ENCODE assay signal across 2 cellular contexts in genomic region chr5:87541033-87541432, GRCh38.
TF ChIP-seq lines count a peak whose summit lies in the region.

No MANE protein-coding gene starts in this region.

TF ChIP-seq in H1, 55 proteins besides CTCF, POLR2A, EP300 and RAD21 (continued from another document):
- TF ChIP-seq ATF2 (IDR thresholded peaks at IDR 0.05; ENCODE audit: low read length) (no peak), TEAD4 (IDR thresholded peaks at IDR 0.05; ENCODE audit: low read depth, low read length) (no peak), USF2 (IDR thresholded peaks at IDR 0.05; ENCODE audit: low read length) (no peak), BACH1 (IDR thresholded peaks at IDR 0.05; ENCODE audit: low read length) (no peak), SP4 (IDR thresholded peaks at IDR 0.05; ENCODE audit: low read length) (no peak), NRF1 (IDR thresholded peaks at IDR 0.05; ENCODE audit: low read depth, low read length) (no peak)

TF ChIP-seq in neural cell, 6 proteins besides CTCF, POLR2A, EP300 and RAD21:
- TF ChIP-seq, protein P1, sequence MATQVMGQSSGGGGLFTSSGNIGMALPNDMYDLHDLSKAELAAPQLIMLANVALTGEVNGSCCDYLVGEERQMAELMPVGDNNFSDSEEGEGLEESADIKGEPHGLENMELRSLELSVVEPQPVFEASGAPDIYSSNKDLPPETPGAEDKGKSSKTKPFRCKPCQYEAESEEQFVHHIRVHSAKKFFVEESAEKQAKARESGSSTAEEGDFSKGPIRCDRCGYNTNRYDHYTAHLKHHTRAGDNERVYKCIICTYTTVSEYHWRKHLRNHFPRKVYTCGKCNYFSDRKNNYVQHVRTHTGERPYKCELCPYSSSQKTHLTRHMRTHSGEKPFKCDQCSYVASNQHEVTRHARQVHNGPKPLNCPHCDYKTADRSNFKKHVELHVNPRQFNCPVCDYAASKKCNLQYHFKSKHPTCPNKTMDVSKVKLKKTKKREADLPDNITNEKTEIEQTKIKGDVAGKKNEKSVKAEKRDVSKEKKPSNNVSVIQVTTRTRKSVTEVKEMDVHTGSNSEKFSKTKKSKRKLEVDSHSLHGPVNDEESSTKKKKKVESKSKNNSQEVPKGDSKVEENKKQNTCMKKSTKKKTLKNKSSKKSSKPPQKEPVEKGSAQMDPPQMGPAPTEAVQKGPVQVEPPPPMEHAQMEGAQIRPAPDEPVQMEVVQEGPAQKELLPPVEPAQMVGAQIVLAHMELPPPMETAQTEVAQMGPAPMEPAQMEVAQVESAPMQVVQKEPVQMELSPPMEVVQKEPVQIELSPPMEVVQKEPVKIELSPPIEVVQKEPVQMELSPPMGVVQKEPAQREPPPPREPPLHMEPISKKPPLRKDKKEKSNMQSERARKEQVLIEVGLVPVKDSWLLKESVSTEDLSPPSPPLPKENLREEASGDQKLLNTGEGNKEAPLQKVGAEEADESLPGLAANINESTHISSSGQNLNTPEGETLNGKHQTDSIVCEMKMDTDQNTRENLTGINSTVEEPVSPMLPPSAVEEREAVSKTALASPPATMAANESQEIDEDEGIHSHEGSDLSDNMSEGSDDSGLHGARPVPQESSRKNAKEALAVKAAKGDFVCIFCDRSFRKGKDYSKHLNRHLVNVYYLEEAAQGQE (IDR thresholded peaks at IDR 0.05; ENCODE audit: borderline replicate concordance) = no peak
- TF ChIP-seq TAF1 (IDR thresholded peaks at IDR 0.05; ENCODE audit: low read depth) (no peak), MXI1 (conservative IDR thresholded peaks at IDR 0.05; ENCODE audit: poor library complexity, severe bottlenecking) (no peak), SMC3 (conservative IDR thresholded peaks at IDR 0.05; ENCODE audit: poor library complexity) (no peak), EZH2 (IDR thresholded peaks at IDR 0.05; ENCODE audit: borderline replicate concordance, insufficient read depth, low read length, poor library complexity, severe bottlenecking) (no peak), POLR2AphosphoS5 (IDR thresholded peaks at IDR 0.05) (no peak)
